ENCODE assay signal across 11 cellular contexts in genomic region chr16:58499092-58499511, GRCh38. TPM values are rescaled to one million over a fixed set of nuclear protein-coding genes. Genes with fewer than 3 reads are reported as not detected.
DNase-seq lines count a peak whose midpoint lies in the region; ATAC-seq and TF ChIP-seq lines count a peak whose summit lies in the region.
"Had no signal": no experiment of that assay in that cellular context is flagged by ENCODE, and none has a peak within 500 bp of the region (broad histone marks: within the 10 kb centered on the region; RNA-seq: fewer than 3 reads in every experiment).

No MANE protein-coding gene starts in this region.

- H3K27ac ChIP-seq in temporal lobe (ENCODE audit: low read depth, low read length) = peak overlapping the region; percentile 77
- H3K27ac ChIP-seq: C4-2B, RWPE1 had no signal

- intact Hi-C loops in left cardiac atrium (cut with DNase I) = no loop called here
- intact Hi-C loops in cardiac septum (cut with DNase I) = no loop called here

- no peak for ATAC-seq in left cardiac atrium
- no peak for ATAC-seq in activated CD8-positive, alpha-beta T cell treated with anti-CD3 and anti-CD28 coated beads, Interleukin-2, amount 10 ng/mL, durations not matched to agents 7 days and 5 days

- no peak overlapping the region for H3K27ac Mint-ChIP-seq in chondrocyte (ENCODE audit: unreplicated experiment)
- H3K27ac Mint-ChIP-seq in activated CD8-positive, alpha-beta T cell treated with anti-CD3 and anti-CD28 coated beads, Interleukin-2, amount 10 ng/mL, durations not matched to agents 7 days and 5 days = no peak overlapping the region

- CTCF ChIA-PET in activated CD8-positive, alpha-beta T cell treated with anti-CD3 and anti-CD28 coated beads, Interleukin-2, amount 10 ng/mL, durations not matched to agents 7 days and 5 days (lab: Charles Lee) = interaction anchor here (1.3 to 1.7 kb wide), 3 partner anchors 10 to 162 kb away, joined by 4 to 5 read pairs (median 4); no protein-coding TSS in a partner anchor

- DNase-seq in left cardiac atrium (peak; percentile 21), cardiac septum (ENCODE audit: low spot score) (no peak), chondrocyte (ENCODE audit: low spot score) (peak; percentile 79), mesenteric fat pad (ENCODE audit: low spot score) (peak; percentile 86), NCI-H2029 (lab: John Stamatoyannopoulos, UW) (no peak), A172 (ENCODE audit: low spot score) (no peak)
- no peak for DNase-seq in activated CD8-positive, alpha-beta T cell treated with anti-CD3 and anti-CD28 coated beads, Interleukin-2, amount 10 ng/mL, durations not matched to agents 7 days and 5 days
- DNase-seq: NCI-H2029 treated with DMSO at 0.1 percent for 48 hours had no signal

- no peak for TF ChIP-seq CTCF in chondrocyte (IDR thresholded peaks at IDR 0.05)

- H3K27me3 Mint-ChIP-seq in chondrocyte (ENCODE audit: low read depth) = no peaks in the 10 kb centered on the region
- peaks cover 17% of the 10 kb centered on the region for H3K27me3 Mint-ChIP-seq in activated CD8-positive, alpha-beta T cell treated with anti-CD3 and anti-CD28 coated beads, Interleukin-2, amount 10 ng/mL, durations not matched to agents 7 days and 5 days (ENCODE audit: low read depth)

- peaks cover 27% of the 10 kb centered on the region for H3K4me1 Mint-ChIP-seq in chondrocyte (ENCODE audit: low read depth)
- peaks cover 16% of the 10 kb centered on the region for H3K4me1 Mint-ChIP-seq in activated CD8-positive, alpha-beta T cell treated with anti-CD3 and anti-CD28 coated beads, Interleukin-2, amount 10 ng/mL, durations not matched to agents 7 days and 5 days (ENCODE audit: low read depth)

- no peak overlapping the region for H3K4me3 Mint-ChIP-seq in chondrocyte (ENCODE audit: unreplicated experiment)
- H3K4me3 Mint-ChIP-seq in activated CD8-positive, alpha-beta T cell treated with anti-CD3 and anti-CD28 coated beads, Interleukin-2, amount 10 ng/mL, durations not matched to agents 7 days and 5 days = no peak overlapping the region

- no peaks in the 10 kb centered on the region for H3K36me3 Mint-ChIP-seq in chondrocyte (ENCODE audit: low read depth)
- H3K36me3 Mint-ChIP-seq in activated CD8-positive, alpha-beta T cell treated with anti-CD3 and anti-CD28 coated beads, Interleukin-2, amount 10 ng/mL, durations not matched to agents 7 days and 5 days (ENCODE audit: low read depth) = no peaks in the 10 kb centered on the region

- no peaks in the 10 kb centered on the region for H3K9me3 Mint-ChIP-seq in chondrocyte (ENCODE audit: low read depth)
- no peaks in the 10 kb centered on the region for H3K9me3 Mint-ChIP-seq in activated CD8-positive, alpha-beta T cell treated with anti-CD3 and anti-CD28 coated beads, Interleukin-2, amount 10 ng/mL, durations not matched to agents 7 days and 5 days (ENCODE audit: insufficient read depth)

- POLR2A ChIA-PET in activated CD8-positive, alpha-beta T cell treated with anti-CD3 and anti-CD28 coated beads, Interleukin-2, amount 10 ng/mL, durations not matched to agents 7 days and 5 days (lab: Charles Lee) = no interaction called here

RNA-seq across cellular contexts. Expression of gene NDRG4, which starts 0.8 kb away (rescaled TPM):
- total RNA-seq in left cardiac atrium (100 to 1,000 TPM; 121 to 153 TPM), cardiac septum (607 TPM), chondrocyte (5.8 to 8.7 TPM (median 6.0 TPM) in 3 replicates), mesenteric fat pad (2.8 TPM), temporal lobe (221 TPM)
- not detected for total RNA-seq in activated CD8-positive, alpha-beta T cell treated with anti-CD3 and anti-CD28 coated beads, Interleukin-2, amount 10 ng/mL, durations not matched to agents 7 days and 5 days
- 25.2 and 27.6 TPM in 2 replicates for total RNA-seq in A172 (2014; rRNA removed; shearing (Covaris generic))

RNA-seq across cellular contexts. Expression of gene SETD6, which starts 16.2 kb away (rescaled TPM):
- total RNA-seq in left cardiac atrium = 10 to 100 TPM; 10.7 to 10.8 TPM
- 12.4 TPM for total RNA-seq in cardiac septum
- 10.4 to 16.4 TPM (median 13.0 TPM) in 3 replicates for total RNA-seq in chondrocyte
- total RNA-seq in mesenteric fat pad = 12.3 TPM
- total RNA-seq in temporal lobe = 18.7 TPM
- total RNA-seq in activated CD8-positive, alpha-beta T cell treated with anti-CD3 and anti-CD28 coated beads, Interleukin-2, amount 10 ng/mL, durations not matched to agents 7 days and 5 days = 10 to 100 TPM; 16.0 to 16.9 TPM
- 12.8 and 15.3 TPM in 2 replicates for total RNA-seq in A172 (2014; rRNA removed; shearing (Covaris generic))

Comparison
In these comparisons a context has a peak if more than half of its experiments do, and no peak if none do; other contexts are left out.
1. DNase-seq: peak in left cardiac atrium (single experiment), chondrocyte (single experiment) and mesenteric fat pad (single experiment); none in cardiac septum (single experiment), activated CD8-positive, alpha-beta T cell treated with anti-CD3 and anti-CD28 coated beads, Interleukin-2, amount 10 ng/mL, durations not matched to agents 7 days and 5 days (single experiment), NCI-H2029 (single experiment) and A172 (single experiment).